Comparison of ENCODE assay signal across 10 cellular contexts in genomic region chr17:49129359-49129950, GRCh38. TPM values are rescaled to one million over a fixed set of nuclear protein-coding genes. Genes with fewer than 3 reads are reported as not detected.
"Had no signal": no experiment of that assay in that cellular context is flagged by ENCODE, and none has a peak within 500 bp of the region (broad histone marks: within the 10 kb centered on the region; RNA-seq: fewer than 3 reads in every experiment).

No MANE protein-coding gene starts in this region.

RNA-seq across cellular contexts. Expression of gene B4GALNT2, which starts 3.1 kb away (rescaled TPM):
- total RNA-seq: liver, occipital lobe, sigmoid colon, skeletal muscle tissue, temporal lobe, tibial nerve, urinary bladder, vagina had no signal
- polyA plus RNA-seq: immature natural killer cell; liver; naive thymus-derived CD8-positive, alpha-beta T cell; urinary bladder had no signal
